In the genomic region with DNA sequence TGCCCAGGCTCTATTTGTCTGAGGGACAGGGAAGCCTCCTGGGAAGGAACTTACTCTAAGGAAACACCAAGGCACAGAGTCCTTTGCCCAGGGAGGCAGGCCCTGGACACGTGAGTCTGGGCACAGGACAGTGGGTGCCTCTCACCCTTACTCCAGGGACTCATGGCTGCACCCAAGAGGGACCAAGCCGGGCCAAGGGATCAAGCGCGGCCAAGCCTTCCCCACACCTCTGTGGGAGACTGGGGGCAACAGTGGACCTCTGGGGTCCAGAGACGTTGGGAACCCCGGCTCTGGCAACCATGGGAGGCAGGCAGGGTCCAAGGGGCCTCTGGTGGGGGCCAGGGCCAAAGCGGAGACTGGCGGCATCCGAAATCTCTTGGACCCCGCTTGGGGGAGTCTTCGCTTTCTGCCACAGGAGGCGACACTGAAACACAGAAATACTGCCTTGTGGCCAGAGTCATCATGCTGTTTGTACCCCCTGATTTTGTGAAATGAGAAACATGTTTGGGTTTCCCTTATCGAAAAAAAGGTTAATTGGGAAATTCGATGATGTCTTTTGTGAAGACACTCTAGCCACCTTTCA, we compare ENCODE assay signal across 20 cellular contexts.
"Had no signal": no experiment of that assay in that cellular context is flagged by ENCODE, and none has a peak within 500 bp of the region (broad histone marks: within the 10 kb centered on the region; RNA-seq: fewer than 3 reads in every experiment).

No MANE protein-coding gene starts in this region.

- H3K9me3 ChIP-seq: mucosa of descending colon, testis had no signal

- H3K36me3 ChIP-seq: gastroesophageal sphincter had no signal

- FAIRE-seq: astrocyte, keratinocyte had no signal

- H3K27ac ChIP-seq: gastroesophageal sphincter, testis had no signal

- H3K27me3 ChIP-seq: testis had no signal

- DNase-seq: activated CD4-positive, alpha-beta memory T cell treated with anti-CD3 and anti-CD28 coated beads for 36 hours; activated CD4-positive, alpha-beta T cell treated with anti-CD3 and anti-CD28 coated beads for 36 hours; activated naive CD4-positive, alpha-beta T cell treated with Interleukin-2 at 50 U/mL for 16 hours; activated naive CD8-positive, alpha-beta T cell treated with anti-CD3 and anti-CD28 coated beads for 36 hours; activated T-cell treated with anti-CD3 and anti-CD28 coated beads, Interleukin-2, amount 50 U/mL, for 1 hour; central memory CD4-positive, alpha-beta T cell; effector memory CD8-positive, alpha-beta T cell; left colon; mesenchymal stem cell; mucosa of descending colon; retina; stimulated activated CD4-positive, alpha-beta T cell treated with anti-CD3 and anti-CD28 coated beads, Interleukin-2, amount 100 ng/mL, for 48 hours; stimulated activated CD8-positive, alpha-beta memory T cell treated with anti-CD3 and anti-CD28 coated beads, Interleukin-4, amount 100 ng/mL, for 48 hours; stimulated activated naive B cell treated with anti-CD40 and anti-IgM and Interleukin-4, amounts not matched to agents 10 μg/mL and 1 μg/mL and 100 μg/mL, for 72 hours; T-helper 9 cell; testis; trophoblast cell had no signal

- H3K4me3 ChIP-seq: gastroesophageal sphincter, mucosa of descending colon, testis had no signal

- H3K4me1 ChIP-seq: gastroesophageal sphincter, testis had no signal
